Comparison of ENCODE assay signal across 26 cellular contexts in the genomic region with DNA sequence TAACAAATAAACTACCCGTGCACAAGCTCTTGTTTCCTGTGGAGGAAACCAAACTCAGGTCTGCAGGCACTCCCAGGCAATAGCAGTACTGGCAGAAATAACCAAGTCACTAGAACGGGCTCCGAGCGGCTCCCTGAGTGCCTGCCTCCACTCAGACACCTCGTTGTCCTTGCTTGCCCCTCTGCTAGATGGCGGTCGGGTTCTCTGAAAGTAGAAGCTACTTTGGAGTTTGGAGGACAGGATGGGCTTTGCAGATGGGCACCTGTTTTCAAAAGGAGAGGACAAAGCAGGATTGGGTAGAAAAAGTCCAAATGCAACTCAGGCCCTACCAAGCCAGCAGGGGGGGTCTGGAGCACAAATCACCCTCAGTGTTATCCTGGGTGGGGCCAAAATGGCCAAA.
DNase-seq lines count a peak whose midpoint lies in the region; ATAC-seq and TF ChIP-seq lines count a peak whose summit lies in the region.
"Had no signal": no experiment of that assay in that cellular context is flagged by ENCODE, and none has a peak within 500 bp of the region (broad histone marks: within the 10 kb centered on the region; RNA-seq: fewer than 3 reads in every experiment).

No MANE protein-coding gene starts in this region.

- 43 to 69% (median 51%) methylated on average over 7 of the region's 7 CpGs for WGBS in heart left ventricle, 4 donors
- 54 to 61% (median 56%) methylated on average over 7 of the region's 7 CpGs for WGBS in adrenal gland, 4 donors

- no peak overlapping the region for H3K4me3 ChIP-seq in heart left ventricle
- H3K4me3 ChIP-seq in gastrocnemius medialis = no peak overlapping the region
- H3K4me3 ChIP-seq in adrenal gland = no peak overlapping the region
- H3K4me3 ChIP-seq: esophagus muscularis mucosa, gastroesophageal sphincter, smooth muscle cell had no signal

- TF ChIP-seq POLR2A in heart left ventricle (IDR thresholded peaks at IDR 0.05) (no peak), gastrocnemius medialis (IDR thresholded peaks at IDR 0.05) (no peak), adrenal gland (IDR thresholded peaks at IDR 0.05) (no peak)

- DNase-seq in heart left ventricle = peak in 1 of 5 donors; percentile 33
- DNase-seq in left cardiac atrium = no peak
- DNase-seq in RPMI8226 = peak; percentile 18
- DNase-seq in foreskin keratinocyte = no peak
- DNase-seq in gastrocnemius medialis = no peak
- no peak for DNase-seq in COLO829 (ENCODE audit: low spot score)
- DNase-seq in adrenal gland = no peak
- no peak for DNase-seq in HT-29 (ENCODE audit: low spot score)
- DNase-seq: activated CD4-positive, alpha-beta T cell treated with anti-CD3 and anti-CD28 coated beads for 1 hour; activated CD8-positive, alpha-beta T cell treated with anti-CD3 and anti-CD28 coated beads for 36 hours; activated effector memory CD4-positive, alpha-beta T cell treated with anti-CD3 and anti-CD28 coated beads, Interleukin-2, amount 50 U/mL, for 16 hours; activated T-cell treated with anti-CD3 and anti-CD28 coated beads for 4 hours; AML-193; DMS79 treated with DMSO at 0.1 percent for 48 hours; effector memory CD4-positive, alpha-beta T cell; mesenchymal stem cell; NCI-H2081; NCI-H345; occipital lobe; stimulated activated CD4-positive, alpha-beta T cell treated with anti-CD3 and anti-CD28 coated beads, Interleukin-2, amount 100 ng/mL, for 24 hours; substantia nigra; T-helper 1 cell had no signal

- H3K4me1 ChIP-seq in heart left ventricle = peaks cover 0 to 63% (median 30%) of the 10 kb centered on the region in 12 donors
- no peaks in the 10 kb centered on the region for H3K4me1 ChIP-seq in foreskin keratinocyte
- H3K4me1 ChIP-seq in gastrocnemius medialis = peaks cover 0 to 4% of the 10 kb centered on the region in 2 donors
- no peaks in the 10 kb centered on the region for H3K4me1 ChIP-seq in adrenal gland (replicated peaks in 1 of 2)

- peak in 6 of 12 donors; percentile 5 to 29 (median 15) for TF ChIP-seq CTCF in heart left ventricle (IDR thresholded peaks at IDR 0.05)
- peak; percentile 32 for TF ChIP-seq CTCF in foreskin keratinocyte (conservative IDR thresholded peaks at IDR 0.05)
- TF ChIP-seq CTCF in gastrocnemius medialis (IDR thresholded peaks at IDR 0.05 in 4 of 5, conservative IDR thresholded peaks at IDR 0.05 in 1 of 5) = no peak
- no peak for TF ChIP-seq CTCF in adrenal gland (IDR thresholded peaks at IDR 0.05)

- H3K27ac ChIP-seq in heart left ventricle (peak overlapping the region in 10 of 12 donors; percentile 28 to 96 (median 84)), foreskin keratinocyte (no peak overlapping the region), gastrocnemius medialis (peak overlapping the region in 3 of 4 donors; percentile 36 to 48 (median 46)), adrenal gland (no peak overlapping the region)
- H3K27ac ChIP-seq: esophagus muscularis mucosa, gastroesophageal sphincter had no signal

- H3K36me3 ChIP-seq in heart left ventricle (no peaks in the 10 kb centered on the region), gastrocnemius medialis (no peaks in the 10 kb centered on the region), adrenal gland (replicated peaks in 1 of 2) (no peaks in the 10 kb centered on the region)
- H3K36me3 ChIP-seq: esophagus muscularis mucosa, gastroesophageal sphincter had no signal

- no peaks in the 10 kb centered on the region for H3K27me3 ChIP-seq in heart left ventricle
- no peaks in the 10 kb centered on the region for H3K27me3 ChIP-seq in foreskin keratinocyte
- H3K27me3 ChIP-seq in gastrocnemius medialis = no peaks in the 10 kb centered on the region
- no peaks in the 10 kb centered on the region for H3K27me3 ChIP-seq in adrenal gland
- H3K27me3 ChIP-seq: esophagus muscularis mucosa, gastroesophageal sphincter had no signal

- H3K9me3 ChIP-seq in heart left ventricle (no peaks in the 10 kb centered on the region), gastrocnemius medialis (no peaks in the 10 kb centered on the region), adrenal gland (replicated peaks in 1 of 3) (no peaks in the 10 kb centered on the region)
- H3K9me3 ChIP-seq: esophagus muscularis mucosa, gastroesophageal sphincter had no signal

- intact Hi-C loops in heart left ventricle (cut with DNase I) = loop anchor here in 8 of 10 donors (2.0 to 5.0 kb wide), 7 partner anchors 43 to 200 kb away; partner anchors contain the start of gene PTPRM (in 1 of the 8)
- intact Hi-C loops in left cardiac atrium (cut with DNase I) = loop anchor here (10.0 kb wide), 1 partner anchor 197 kb away; the partner anchor contains the start of gene PTPRM (in 2 of the 2)
- intact Hi-C loops in gastrocnemius medialis (cut with DNase I; ENCODE audit: low total_unique reads) = no loop called here
- intact Hi-C loops in adrenal gland (cut with DNase I) = no loop called here

- ATAC-seq in heart left ventricle (no peak), left cardiac atrium (no peak), foreskin keratinocyte (no peak), gastrocnemius medialis (no peak)
- ATAC-seq: activated CD8-positive, alpha-beta T cell treated with anti-CD3 and anti-CD28 coated beads for 36 hours; gastroesophageal sphincter; HCT116 had no signal

- in situ Hi-C loops in gastrocnemius medialis (cut with MboI; ENCODE audit: low sequenced_read_pairs in 4 of 4) = no loop called here

Comparison
In these comparisons a context has a peak if more than half of its experiments do, and no peak if none do; other contexts are left out.
1. H3K27ac ChIP-seq: peak in heart left ventricle (10 of 12) and gastrocnemius medialis (3 of 4); none in foreskin keratinocyte (single experiment) and adrenal gland (0 of 5).
2. intact Hi-C loops: an anchor here in heart left ventricle (2.0 to 5.0 kb wide) and left cardiac atrium (10.0 kb wide); none called in gastrocnemius medialis and adrenal gland.